1 cellular context compared by ENCODE assay signal in genomic region chr17:11899494-11899893, GRCh38.
TF ChIP-seq lines count a peak whose summit lies in the region.

No MANE protein-coding gene starts in this region.

TF ChIP-seq in K562, 482 proteins besides CTCF, POLR2A, EP300 and RAD21:
- TF ChIP-seq CHD7 (IDR thresholded peaks at IDR 0.05; ENCODE audit: low read depth, low read length): no peak
- TF ChIP-seq, protein P1, sequence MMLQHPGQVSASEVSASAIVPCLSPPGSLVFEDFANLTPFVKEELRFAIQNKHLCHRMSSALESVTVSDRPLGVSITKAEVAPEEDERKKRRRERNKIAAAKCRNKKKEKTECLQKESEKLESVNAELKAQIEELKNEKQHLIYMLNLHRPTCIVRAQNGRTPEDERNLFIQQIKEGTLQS (IDR thresholded peaks at IDR 0.05): peak; percentile 18; the same call in 1 of the 2 replicates
- TF ChIP-seq, protein P1 (CRISPR knock-in tag; conservative IDR thresholded peaks at IDR 0.05): no peak
- TF ChIP-seq SMC3 (conservative IDR thresholded peaks at IDR 0.05; ENCODE audit: insufficient read depth, low read depth, low read length): peak; percentile 39; the same call in 1 of the 2 replicates
